1 cellular context compared by ENCODE assay signal in the genomic region with DNA sequence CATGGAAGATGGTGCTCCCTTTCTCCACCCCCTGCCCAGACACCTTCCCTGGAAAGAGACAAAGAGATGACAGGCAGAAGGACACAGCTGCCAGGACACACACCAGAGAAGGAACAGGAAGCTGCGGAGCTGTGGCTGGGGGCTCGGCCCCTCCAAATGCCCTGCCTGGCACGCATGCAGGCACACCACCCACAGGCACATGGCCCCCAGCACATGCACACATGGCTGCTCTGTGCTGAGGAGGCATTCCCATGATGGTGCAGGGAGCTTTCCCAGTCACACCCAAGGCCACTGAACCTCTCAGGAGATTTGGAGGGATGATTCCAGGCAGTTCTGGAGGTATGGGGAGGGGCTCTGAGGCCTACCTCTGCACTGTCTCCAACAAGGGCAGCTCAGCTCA.
TF ChIP-seq lines count a peak whose summit lies in the region.

No MANE protein-coding gene starts in this region.

TF ChIP-seq in H1, 55 proteins besides CTCF, POLR2A, EP300 and RAD21:
- TF ChIP-seq HDAC6 (IDR thresholded peaks at IDR 0.05; ENCODE audit: low read depth, low read length), result no peak
- no peak for TF ChIP-seq ASH2L (IDR thresholded peaks at IDR 0.05; ENCODE audit: low read length)
- TF ChIP-seq TAF1 (IDR thresholded peaks at IDR 0.05; ENCODE audit: low read depth, low read length), result no peak
- TF ChIP-seq, protein P1, sequence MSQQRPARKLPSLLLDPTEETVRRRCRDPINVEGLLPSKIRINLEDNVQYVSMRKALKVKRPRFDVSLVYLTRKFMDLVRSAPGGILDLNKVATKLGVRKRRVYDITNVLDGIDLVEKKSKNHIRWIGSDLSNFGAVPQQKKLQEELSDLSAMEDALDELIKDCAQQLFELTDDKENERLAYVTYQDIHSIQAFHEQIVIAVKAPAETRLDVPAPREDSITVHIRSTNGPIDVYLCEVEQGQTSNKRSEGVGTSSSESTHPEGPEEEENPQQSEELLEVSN (IDR thresholded peaks at IDR 0.05), result no peak
- TF ChIP-seq CHD1 (IDR thresholded peaks at IDR 0.05; ENCODE audit: low read depth, low read length), result no peak
- TF ChIP-seq CBX8 (IDR thresholded peaks at IDR 0.05; ENCODE audit: borderline replicate concordance, low read depth, low read length), result no peak
